ENCODE assay signal across 8 cellular contexts in the genomic region with DNA sequence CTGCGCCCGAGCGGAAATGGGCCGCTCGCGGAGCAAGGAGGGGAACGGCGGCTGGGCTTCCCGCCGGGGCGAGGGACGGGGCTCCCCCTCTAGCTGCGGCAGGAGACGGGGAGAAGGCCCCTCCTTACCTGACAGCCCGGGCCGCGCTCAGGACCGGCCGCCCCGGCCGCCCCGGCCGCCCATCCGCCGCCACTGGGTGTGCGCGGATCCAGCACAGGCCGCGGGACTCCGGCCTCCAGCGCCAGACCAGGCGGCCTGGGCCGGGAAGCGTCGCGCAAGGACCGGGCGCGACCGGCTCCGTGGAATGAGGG. TPM values are rescaled to one million over a fixed set of nuclear protein-coding genes. Genes with fewer than 3 reads are reported as not detected.
A peak's percentile ranks its signal among the peaks of the same experiment; 100 is the strongest.
DNase-seq lines count a peak whose midpoint lies in the region; ATAC-seq, FAIRE-seq and TF ChIP-seq lines count a peak whose summit lies in the region.

No MANE protein-coding gene starts in this region.

- no CpG with 5 or more reads among the region's 41 CpGs for WGBS in A549 (ENCODE audit: missing lambda C conversion rate)

- POLR2A ChIA-PET in A549 (lab: Yijun Ruan, JAX): no interaction called here

- H3K4me3 ChIP-seq in A549 (peak overlapping the region; percentile 92), WERI-Rb-1 (ENCODE audit: low read depth, low read length) (peak overlapping the region; percentile 69), neutrophil (ENCODE audit: low read depth in 1 of 2, low read length in 1 of 2) (peak overlapping the region; percentile 92 to 95)

- peaks cover 20% of the 10 kb centered on the region for H3K4me1 ChIP-seq in A549
- peaks cover 36 to 41% of the 10 kb centered on the region in 2 experiments for H3K4me1 ChIP-seq in neutrophil (ENCODE audit: control insufficient read depth in 1 of 2, insufficient read depth in 1 of 2, low read depth in 1 of 2, low read length in 1 of 2)

- DNase-seq in A549 (ENCODE audit: low read depth in 1 of 2, low spot score in 1 of 2) (no peak), WERI-Rb-1 (no peak), SKM-1 treated with dmso at 0.1 percent for 144 hours (lab: John Stamatoyannopoulos, UW; ENCODE audit: unreplicated experiment) (no peak), GM19240 (ENCODE audit: insufficient read length, low spot score) (no peak)

- no peak for TF ChIP-seq EP300 in A549 (IDR thresholded peaks at IDR 0.05)

- H3K36me3 ChIP-seq in WERI-Rb-1 (peaks cover 6% of the 10 kb centered on the region), neutrophil (no peaks in the 10 kb centered on the region)

- TF ChIP-seq POLR2A in A549 (IDR thresholded peaks at IDR 0.05; ENCODE audit: low read length): no peak

- H3K4me2 ChIP-seq in A549: peak overlapping the region; percentile 94

- H3K27me3 ChIP-seq in WERI-Rb-1 (ENCODE audit: insufficient read depth, low read depth, severe bottlenecking) (no peaks in the 10 kb centered on the region), neutrophil (no peaks in the 10 kb centered on the region)

- H3K27ac ChIP-seq in A549 (peak overlapping the region; percentile 90 to 96), WERI-Rb-1 (peak overlapping the region; percentile 95), neutrophil (peak overlapping the region; percentile 94)

- CTCF ChIA-PET in A549 (lab: Yijun Ruan, JAX): interaction anchor here (1.1 to 9.3 kb wide), 3 partner anchors 15 to 608 kb away, joined by 3 to 64 read pairs (median 3); partner anchors contain the start of gene PLXNA1

- FAIRE-seq in A549 (lab: Jason Lieb, UNC): no peak

- no peaks in the 10 kb centered on the region for H3K9me3 ChIP-seq in A549
- H3K9me3 ChIP-seq in WERI-Rb-1 (ENCODE audit: severe bottlenecking): no peaks in the 10 kb centered on the region
- H3K9me3 ChIP-seq in neutrophil: no peaks in the 10 kb centered on the region

- ATAC-seq in A549: peak; percentile 54 to 70
- peak; percentile 37 for ATAC-seq in GM18867 (IDR thresholded peaks at IDR 0.05; ENCODE audit: unreplicated experiment)
- peak; percentile 26 for ATAC-seq in HG03039 (IDR thresholded peaks at IDR 0.05; ENCODE audit: unreplicated experiment)
- peak; percentile 53 for ATAC-seq in esophagus mucosa

- TF ChIP-seq CTCF in A549 (IDR thresholded peaks at IDR 0.05): no peak
- no peak for TF ChIP-seq CTCF in WERI-Rb-1 (IDR thresholded peaks at IDR 0.05; ENCODE audit: low read depth, low read length)
- peak; percentile 13 for TF ChIP-seq CTCF in neutrophil (IDR thresholded peaks at IDR 0.05)

- TF ChIP-seq RAD21 in A549 (conservative IDR thresholded peaks at IDR 0.05 in 1 of 2, IDR thresholded peaks at IDR 0.05 in 1 of 2): no peak

TF ChIP-seq in A549, 52 proteins besides CTCF, POLR2A, EP300 and RAD21:
- TF ChIP-seq FOSL2 (IDR thresholded peaks at IDR 0.05) (no peak), FOSL2 (CRISPR knock-in tag; IDR thresholded peaks at IDR 0.05) (no peak), PHF8 (IDR thresholded peaks at IDR 0.05; ENCODE audit: borderline replicate concordance, low read depth) (peak; percentile 45; the same call in 1 of the 2 replicates), ESRRA (IDR thresholded peaks at IDR 0.05; ENCODE audit: borderline replicate concordance, low read length) (no peak), KDM5A (IDR thresholded peaks at IDR 0.05) (no peak), ELK1 (IDR thresholded peaks at IDR 0.05; ENCODE audit: low read depth, low read length) (no peak), HEYL (CRISPR knock-in tag; IDR thresholded peaks at IDR 0.05) (no peak), CBX8 (IDR thresholded peaks at IDR 0.05) (no peak)
- TF ChIP-seq, protein P1, sequence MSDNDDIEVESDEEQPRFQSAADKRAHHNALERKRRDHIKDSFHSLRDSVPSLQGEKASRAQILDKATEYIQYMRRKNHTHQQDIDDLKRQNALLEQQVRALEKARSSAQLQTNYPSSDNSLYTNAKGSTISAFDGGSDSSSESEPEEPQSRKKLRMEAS (IDR thresholded peaks at IDR 0.05): 0 out of 2 replicates have a peak, but pooled peaks have one; percentile 1

RNA-seq across cellular contexts. Expression of gene TPRA1, which starts 0.3 kb away (rescaled TPM):
- polyA plus RNA-seq in A549 (2011; rRNA removed) (13.5 and 17.5 TPM in 2 replicates), A549 (2017; fragmentation: RNase III; extraction: RNeasy Plus Mini Kit Qiagen cat#74134 plus additional on column Dnase treatment) (15.3 to 21.0 TPM (median 19.5 TPM) in 3 replicates)
- 29.8 and 44.2 TPM in 2 replicates for polyA plus RNA-seq in A549 (2012; cell fraction: cytosol; rRNA removed)
- 65.6 and 66.2 TPM in 2 replicates for polyA plus RNA-seq in A549 (2012; cell fraction: nucleus; rRNA removed)
- 21.4 TPM in 2 replicates for polyA minus RNA-seq in A549 (2011; rRNA and poly(A)+ RNA removed)
- 15.6 TPM for total RNA-seq in esophagus mucosa

RNA-seq across cellular contexts. Expression of gene MCM2, which starts 8.0 kb away (rescaled TPM):
- 38.7 and 40.5 TPM in 2 replicates for polyA plus RNA-seq in A549 (2011; rRNA removed)
- polyA plus RNA-seq in A549 (2012; cell fraction: cytosol; rRNA removed): 85.9 and 103 TPM in 2 replicates
- 175 and 192 TPM in 2 replicates for polyA plus RNA-seq in A549 (2012; cell fraction: nucleus; rRNA removed)
- 60.2 to 65.7 TPM (median 64.5 TPM) in 3 replicates for polyA plus RNA-seq in A549 (2017; fragmentation: RNase III; extraction: RNeasy Plus Mini Kit Qiagen cat#74134 plus additional on column Dnase treatment)
- 79.0 and 89.3 TPM in 2 replicates for polyA minus RNA-seq in A549 (2011; rRNA and poly(A)+ RNA removed)
- 20.6 TPM for total RNA-seq in esophagus mucosa

RNA-seq across cellular contexts. Expression of gene PODXL2, which starts 38.7 kb away (rescaled TPM):
- polyA plus RNA-seq in A549 (2011; rRNA removed) (3.8 and 4.2 TPM in 2 replicates), A549 (2017; fragmentation: RNase III; extraction: RNeasy Plus Mini Kit Qiagen cat#74134 plus additional on column Dnase treatment) (5.5 to 6.2 TPM (median 5.5 TPM) in 3 replicates)
- polyA plus RNA-seq in A549 (2012; cell fraction: cytosol; rRNA removed): 7.8 and 10.8 TPM in 2 replicates
- 10.7 and 16.3 TPM in 2 replicates for polyA plus RNA-seq in A549 (2012; cell fraction: nucleus; rRNA removed)
- 1.8 and 2.1 TPM in 2 replicates for polyA minus RNA-seq in A549 (2011; rRNA and poly(A)+ RNA removed)
- 2.7 TPM for total RNA-seq in esophagus mucosa
